21 cellular contexts compared by ENCODE assay signal in the genomic region with DNA sequence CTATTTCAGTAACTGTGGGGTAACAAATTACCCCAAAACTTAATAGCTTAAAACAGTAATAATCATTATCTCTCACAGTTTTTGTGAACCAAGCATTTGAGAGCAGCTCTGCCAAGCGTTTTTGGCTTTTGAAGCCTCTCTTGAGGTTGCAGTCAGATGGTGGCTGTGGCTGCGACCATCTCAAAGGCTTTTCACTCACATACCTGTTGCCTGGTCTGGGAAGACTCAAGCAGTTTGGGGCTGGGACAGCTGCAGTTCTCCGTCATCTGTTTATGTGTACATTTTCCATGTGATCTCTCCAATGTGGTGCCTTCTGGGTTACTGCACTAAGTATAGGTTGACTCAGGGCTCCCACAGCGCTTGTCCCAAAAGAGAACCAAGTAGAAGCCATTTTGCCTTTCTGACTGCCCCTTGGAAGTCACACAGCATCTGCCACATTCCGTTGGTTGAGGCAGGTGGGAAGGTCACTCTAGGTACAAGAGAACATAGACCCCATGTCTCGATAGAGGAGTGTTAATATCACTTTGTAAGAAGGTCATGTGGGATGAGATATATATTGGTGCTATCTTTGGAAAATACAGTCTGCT. TPM values are rescaled to one million over a fixed set of nuclear protein-coding genes. Genes with fewer than 3 reads are reported as not detected.
DNase-seq lines count a peak whose midpoint lies in the region; ATAC-seq and TF ChIP-seq lines count a peak whose summit lies in the region.
"Had no signal": no experiment of that assay in that cellular context is flagged by ENCODE, and none has a peak within 500 bp of the region (broad histone marks: within the 10 kb centered on the region; RNA-seq: fewer than 3 reads in every experiment).

No MANE protein-coding gene starts in this region.

- no peak for ATAC-seq in natural killer cell treated with Interleukin-12 subunit alpha and Interleukin-12 subunit beta and Interleukin-15 and Interleukin-18, amount 100 ng/mL, for 72 hours
- ATAC-seq in natural killer cell (no peak), HG02798 (IDR thresholded peaks at IDR 0.05; ENCODE audit: poor library complexity, unreplicated experiment) (no peak)
- ATAC-seq: A549, GM23338, PC-3 had no signal

- H3K4me3 Mint-ChIP-seq in natural killer cell treated with Interleukin-12 subunit alpha and Interleukin-12 subunit beta and Interleukin-15 and Interleukin-18, amount 100 ng/mL, for 72 hours: no peak overlapping the region
- H3K4me3 Mint-ChIP-seq in natural killer cell: no peak overlapping the region
- H3K4me3 Mint-ChIP-seq in nephron progenitor cell: no peak overlapping the region
- H3K4me3 Mint-ChIP-seq: GM23338 had no signal

- H3K4me3 ChIP-seq in transverse colon: no peak overlapping the region
- H3K4me3 ChIP-seq: A549, GM23338, MG63 had no signal

- no peak for DNase-seq in natural killer cell treated with Interleukin-12 subunit alpha and Interleukin-12 subunit beta and Interleukin-15 and Interleukin-18, amount 100 ng/mL, for 72 hours (ENCODE audit: low spot score)
- no peak for DNase-seq in natural killer cell
- no peak for DNase-seq in nephron progenitor cell
- no peak for DNase-seq in transverse colon
- no peak for DNase-seq in NCI-H446 (lab: John Stamatoyannopoulos, UW)
- DNase-seq in anterior cingulate cortex (lab: John Stamatoyannopoulos, UW): no peak
- DNase-seq: C1 segment of cervical spinal cord, DMS 273 treated with DMSO at 0.1 percent for 48 hours, HCEC 1CT, MG63, NCI-H1092, NCI-H1436 treated with DMSO at 0.1 percent for 48 hours, NCI-H2029, NCI-H345, NCI-H526, PC-3 had no signal

- TF ChIP-seq CTCF in natural killer cell (IDR thresholded peaks at IDR 0.05) (no peak), nephron progenitor cell (IDR thresholded peaks at IDR 0.05) (no peak), transverse colon (IDR thresholded peaks at IDR 0.05) (no peak)

- no peak for TF ChIP-seq EP300 in transverse colon (IDR thresholded peaks at IDR 0.05; ENCODE audit: low read depth)

- peaks cover 8% of the 10 kb centered on the region for H3K36me3 Mint-ChIP-seq in natural killer cell treated with Interleukin-12 subunit alpha and Interleukin-12 subunit beta and Interleukin-15 and Interleukin-18, amount 100 ng/mL, for 72 hours
- no peaks in the 10 kb centered on the region for H3K36me3 Mint-ChIP-seq in natural killer cell
- peaks cover 4% of the 10 kb centered on the region for H3K36me3 Mint-ChIP-seq in nephron progenitor cell (ENCODE audit: low read depth)

- H3K36me3 ChIP-seq in KOPT-K1 (ENCODE audit: insufficient read depth, low read length) (no peaks in the 10 kb centered on the region), transverse colon (no peaks in the 10 kb centered on the region)
- H3K36me3 ChIP-seq: MG63 had no signal

- H3K4me1 Mint-ChIP-seq in natural killer cell treated with Interleukin-12 subunit alpha and Interleukin-12 subunit beta and Interleukin-15 and Interleukin-18, amount 100 ng/mL, for 72 hours (ENCODE audit: low read depth in 2 of 2): peaks cover 47 to 48% of the 10 kb centered on the region in 2 donors
- H3K4me1 Mint-ChIP-seq in natural killer cell (peaks cover 17 to 20% of the 10 kb centered on the region in 2 donors), nephron progenitor cell (peaks cover 71% of the 10 kb centered on the region)

- H3K27me3 Mint-ChIP-seq in natural killer cell treated with Interleukin-12 subunit alpha and Interleukin-12 subunit beta and Interleukin-15 and Interleukin-18, amount 100 ng/mL, for 72 hours: no peaks in the 10 kb centered on the region
- H3K27me3 Mint-ChIP-seq in natural killer cell (ENCODE audit: low read depth in 2 of 2) (peaks cover 23 to 35% of the 10 kb centered on the region in 2 donors), nephron progenitor cell (ENCODE audit: low read depth, poor library complexity) (no peaks in the 10 kb centered on the region)

- intact Hi-C loops in natural killer cell (cut with micrococcal nuclease) (loop anchor here (5.0 kb wide), 1 partner anchor 65 kb away; no protein-coding TSS in a partner anchor), transverse colon (cut with DNase I; ENCODE audit: low total_unique reads) (no loop called here)

- WGBS in transverse colon (ENCODE audit: low coverage in 1 of 2), 2 donors: 86% methylated on average over 2 to 6 of the region's 6 CpGs

- no peak for TF ChIP-seq POLR2A in transverse colon (IDR thresholded peaks at IDR 0.05)

- H3K9me3 ChIP-seq in KOPT-K1 (ENCODE audit: insufficient read depth, low read length, poor library complexity, severe bottlenecking) (no peaks in the 10 kb centered on the region), transverse colon (no peaks in the 10 kb centered on the region)
- H3K9me3 ChIP-seq: A549, MG63 had no signal

- no peaks in the 10 kb centered on the region for H3K27me3 ChIP-seq in transverse colon
- H3K27me3 ChIP-seq: MG63 had no signal

- H3K9me3 Mint-ChIP-seq in natural killer cell treated with Interleukin-12 subunit alpha and Interleukin-12 subunit beta and Interleukin-15 and Interleukin-18, amount 100 ng/mL, for 72 hours: no peaks in the 10 kb centered on the region
- H3K9me3 Mint-ChIP-seq in natural killer cell (no peaks in the 10 kb centered on the region), nephron progenitor cell (no peaks in the 10 kb centered on the region)
- H3K9me3 Mint-ChIP-seq: GM23338 had no signal

- H3K27ac Mint-ChIP-seq in natural killer cell treated with Interleukin-12 subunit alpha and Interleukin-12 subunit beta and Interleukin-15 and Interleukin-18, amount 100 ng/mL, for 72 hours: peak overlapping the region; percentile 37 to 79
- H3K27ac Mint-ChIP-seq in natural killer cell (no peak overlapping the region), nephron progenitor cell (peak overlapping the region; percentile 46)
- H3K27ac Mint-ChIP-seq: GM23338 had no signal

- peak overlapping the region; percentile 96 for H3K27ac ChIP-seq in KOPT-K1 (ENCODE audit: low read depth, low read length, poor library complexity, severe bottlenecking)
- H3K27ac ChIP-seq in transverse colon: peak overlapping the region in 3 of 4 donors; percentile 89 to 95 (median 94)
- H3K27ac ChIP-seq: A549, KMS-11 had no signal

- in situ Hi-C loops in transverse colon (cut with MboI; ENCODE audit: low pct_ligation_motif_present in 1 of 4, low pct_unique_long_range_greater_than_20kb in 1 of 4, low sequenced_read_pairs in 3 of 4): no loop called here

- peaks cover 28 to 76% (median 48%) of the 10 kb centered on the region in 4 donors for H3K4me1 ChIP-seq in transverse colon

RNA-seq across cellular contexts. Expression of a gene that starts 49.6 kb away (rescaled TPM):
- 1 to 10 TPM in 1 of 2 donors, under 1 TPM in 1; 0.19 to 1.1 TPM for total RNA-seq in natural killer cell treated with Interleukin-12 subunit alpha and Interleukin-12 subunit beta and Interleukin-15 and Interleukin-18, amount 100 ng/mL, for 72 hours
- total RNA-seq in natural killer cell (1 to 10 TPM in 1 of 3 donors, under 1 TPM in 1, not detected in 1; 0.12 to 1.3 TPM), transverse colon (100 to 1,000 TPM in 2 of 4 donors, 10 to 100 TPM in 2; 38.4 to 198 (median 104) TPM)

Comparison
In these comparisons a context has a peak if more than half of its experiments do, and no peak if none do; other contexts are left out.
1. H3K27ac Mint-ChIP-seq: peak in natural killer cell treated with Interleukin-12 subunit alpha and Interleukin-12 subunit beta and Interleukin-15 and Interleukin-18, amount 100 ng/mL, for 72 hours (2 of 2) and nephron progenitor cell (single experiment); none in natural killer cell (0 of 2).
2. RNA of a gene that starts 49.6 kb away (total RNA-seq): 38.4 to 198 TPM in transverse colon; 0.19 to 1.1 TPM in natural killer cell treated with Interleukin-12 subunit alpha and Interleukin-12 subunit beta and Interleukin-15 and Interleukin-18, amount 100 ng/mL, for 72 hours and 0.12 to 1.3 TPM in natural killer cell; every median in the first group is over 10 times any median in the second.